Comparison of ENCODE assay signal across 14 cellular contexts in the genomic region with DNA sequence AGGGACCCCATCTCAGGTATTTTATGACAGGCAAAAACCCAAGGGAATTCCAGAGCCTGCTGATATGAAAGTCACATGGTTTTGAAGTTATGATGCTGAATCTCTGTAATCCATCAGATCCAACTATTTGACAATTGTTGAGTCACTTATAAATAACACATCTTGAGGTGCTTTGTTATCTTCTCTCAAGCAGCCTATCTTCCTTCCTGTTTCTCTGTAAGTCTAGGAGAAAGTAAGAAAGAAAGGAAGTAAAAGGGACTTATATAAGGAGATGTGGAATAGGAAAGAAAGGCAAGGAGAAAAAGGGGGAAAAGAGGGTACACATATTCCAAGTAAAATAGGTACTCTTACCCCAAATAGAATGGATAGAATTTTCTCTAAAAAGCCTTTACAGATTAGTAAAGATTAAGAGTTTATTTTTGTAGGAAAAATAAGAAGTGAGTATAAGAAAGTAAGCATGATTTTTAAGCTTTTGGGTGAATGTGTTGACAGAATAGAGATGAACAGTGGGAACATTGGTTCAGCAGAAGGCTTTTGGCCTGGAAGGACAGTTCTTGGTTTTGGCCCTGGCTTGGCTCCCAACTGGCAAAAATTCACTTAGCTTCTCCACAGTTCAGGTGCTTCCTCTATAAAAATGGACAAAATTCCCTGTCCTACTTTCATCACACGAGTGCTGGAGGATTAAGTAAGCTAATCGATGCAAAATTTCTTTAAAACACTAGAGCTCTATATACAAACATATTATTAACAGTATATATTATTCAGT. TPM values are rescaled to one million over a fixed set of nuclear protein-coding genes. Genes with fewer than 3 reads are reported as not detected.
DNase-seq lines count a peak whose midpoint lies in the region; ATAC-seq and TF ChIP-seq lines count a peak whose summit lies in the region.
"Had no signal": no experiment of that assay in that cellular context is flagged by ENCODE, and none has a peak within 500 bp of the region (broad histone marks: within the 10 kb centered on the region; RNA-seq: fewer than 3 reads in every experiment).

No MANE protein-coding gene starts in this region.

- no peak overlapping the region for H3K9ac ChIP-seq in muscle layer of colon (ENCODE audit: low read length)

- H3K27ac ChIP-seq in epithelial cell of prostate, result peak overlapping the region; percentile 49
- peak overlapping the region; percentile 39 for H3K27ac ChIP-seq in muscle layer of colon (ENCODE audit: low read depth, low read length)
- H3K27ac ChIP-seq: suprapubic skin had no signal

- CTCF ChIA-PET in Calu3 (lab: Charles Lee), result no interaction called here

- H3K4me1 Mint-ChIP-seq in Calu3 (ENCODE audit: low read depth, unreplicated experiment), result peaks cover 76% of the 10 kb centered on the region
- no peaks in the 10 kb centered on the region for H3K4me1 Mint-ChIP-seq in activated T-helper 17 cell treated with anti-CD3 and anti-CD28 coated beads, Interleukin-2, amount 50 U/mL, for 72 hours

- no peaks in the 10 kb centered on the region for H3K36me3 ChIP-seq in muscle layer of colon (ENCODE audit: insufficient read depth, low read length)
- H3K36me3 ChIP-seq: suprapubic skin had no signal

- H3K4me1 ChIP-seq in muscle layer of colon (ENCODE audit: insufficient read depth, low read length), result peaks cover 46% of the 10 kb centered on the region

- TF ChIP-seq CTCF in Calu3 (IDR thresholded peaks at IDR 0.05; ENCODE audit: unreplicated experiment), result no peak

- BruUV-seq in Calu3 (replicated peaks; lab: Mats Ljungman, UMichigan), result no TSS peak

- no peak overlapping the region for H3K4me3 Mint-ChIP-seq in Calu3 (ENCODE audit: low read depth, unreplicated experiment)
- no peak overlapping the region for H3K4me3 Mint-ChIP-seq in activated T-helper 17 cell treated with anti-CD3 and anti-CD28 coated beads, Interleukin-2, amount 50 U/mL, for 72 hours
- H3K4me3 Mint-ChIP-seq: activated B cell treated with CpG ODN at 0.5 μM for 24 hours, brain had no signal

- ATAC-seq in SK-N-SH treated with all-trans-retinoic acid at 6 μM for 48 hours, result peak; percentile 13; the same call in 2 of the 3 replicates
- ATAC-seq in activated T-helper 17 cell treated with anti-CD3 and anti-CD28 coated beads, Interleukin-2, amount 50 U/mL, for 72 hours (replicated peaks), result no peak
- ATAC-seq in HG03159 (IDR thresholded peaks at IDR 0.05; ENCODE audit: unreplicated experiment), result no peak
- ATAC-seq in HG03457 (IDR thresholded peaks at IDR 0.05; ENCODE audit: unreplicated experiment), result no peak

- H3K27me3 ChIP-seq in muscle layer of colon (ENCODE audit: control insufficient read depth in 1 of 2, insufficient read depth in 2 of 2, low read length in 2 of 2), result no peaks in the 10 kb centered on the region
- H3K27me3 ChIP-seq: suprapubic skin had no signal

- no peak for DNase-seq in Calu3
- DNase-seq in epithelial cell of prostate (ENCODE audit: low read depth, low spot score), result no peak
- no peak for DNase-seq in GOT3 (lab: John Stamatoyannopoulos, UW)
- DNase-seq: activated B cell treated with CpG ODN at 0.5 μM for 24 hours, GF-D8, islet precursor cell, NCI-H2029 treated with DMSO at 0.1 percent for 48 hours had no signal

- intact Hi-C loops in Calu3 (cut with micrococcal nuclease; ENCODE audit: unreplicated experiment), result loop anchor here (5.0 kb wide), 1 partner anchor 147 kb away; no protein-coding TSS in a partner anchor

- H3K9me3 ChIP-seq in muscle layer of colon (ENCODE audit: low read length), result no peaks in the 10 kb centered on the region
- H3K9me3 ChIP-seq: suprapubic skin had no signal

- H3K27me3 Mint-ChIP-seq in Calu3 (ENCODE audit: unreplicated experiment), result no peaks in the 10 kb centered on the region
- no peaks in the 10 kb centered on the region for H3K27me3 Mint-ChIP-seq in activated T-helper 17 cell treated with anti-CD3 and anti-CD28 coated beads, Interleukin-2, amount 50 U/mL, for 72 hours
- H3K27me3 Mint-ChIP-seq: activated B cell treated with CpG ODN at 0.5 μM for 24 hours had no signal

- peaks cover 3% of the 10 kb centered on the region for H3K9me3 Mint-ChIP-seq in Calu3 (ENCODE audit: low read depth, unreplicated experiment)
- H3K9me3 Mint-ChIP-seq in activated T-helper 17 cell treated with anti-CD3 and anti-CD28 coated beads, Interleukin-2, amount 50 U/mL, for 72 hours, result no peaks in the 10 kb centered on the region
- H3K9me3 Mint-ChIP-seq: activated B cell treated with CpG ODN at 0.5 μM for 24 hours, brain had no signal

- H3K36me3 Mint-ChIP-seq in Calu3 (ENCODE audit: insufficient read depth, unreplicated experiment), result peaks cover 5% of the 10 kb centered on the region
- peaks cover 13% of the 10 kb centered on the region for H3K36me3 Mint-ChIP-seq in activated T-helper 17 cell treated with anti-CD3 and anti-CD28 coated beads, Interleukin-2, amount 50 U/mL, for 72 hours (ENCODE audit: low read depth)

- H3K4me3 ChIP-seq in muscle layer of colon (ENCODE audit: low read depth in 1 of 2, low read length in 2 of 2), result no peak overlapping the region
- H3K4me3 ChIP-seq: suprapubic skin had no signal

- H3K27ac Mint-ChIP-seq in Calu3 (ENCODE audit: unreplicated experiment), result peak overlapping the region; percentile 31
- H3K27ac Mint-ChIP-seq in activated T-helper 17 cell treated with anti-CD3 and anti-CD28 coated beads, Interleukin-2, amount 50 U/mL, for 72 hours, result no peak overlapping the region
- H3K27ac Mint-ChIP-seq: activated B cell treated with CpG ODN at 0.5 μM for 24 hours had no signal

TF ChIP-seq in SK-N-SH treated with all-trans-retinoic acid at 6 μM for 48 hours, 23 proteins besides CTCF, POLR2A, EP300 and RAD21:
- TF ChIP-seq, protein P1, sequence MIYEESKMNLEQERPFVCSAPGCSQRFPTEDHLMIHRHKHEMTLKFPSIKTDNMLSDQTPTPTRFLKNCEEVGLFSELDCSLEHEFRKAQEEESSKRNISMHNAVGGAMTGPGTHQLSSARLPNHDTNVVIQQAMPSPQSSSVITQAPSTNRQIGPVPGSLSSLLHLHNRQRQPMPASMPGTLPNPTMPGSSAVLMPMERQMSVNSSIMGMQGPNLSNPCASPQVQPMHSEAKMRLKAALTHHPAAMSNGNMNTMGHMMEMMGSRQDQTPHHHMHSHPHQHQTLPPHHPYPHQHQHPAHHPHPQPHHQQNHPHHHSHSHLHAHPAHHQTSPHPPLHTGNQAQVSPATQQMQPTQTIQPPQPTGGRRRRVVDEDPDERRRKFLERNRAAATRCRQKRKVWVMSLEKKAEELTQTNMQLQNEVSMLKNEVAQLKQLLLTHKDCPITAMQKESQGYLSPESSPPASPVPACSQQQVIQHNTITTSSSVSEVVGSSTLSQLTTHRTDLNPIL (CRISPR knock-in tag; IDR thresholded peaks at IDR 0.05; ENCODE audit: low read depth), result peak; percentile 42; the same call in 1 of the 2 replicates
- TF ChIP-seq ISL1 (CRISPR knock-in tag; IDR thresholded peaks at IDR 0.05) (peak; percentile 61; the same call in 1 of the 2 replicates), ESRRG (CRISPR knock-in tag; IDR thresholded peaks at IDR 0.05) (no peak), PPARA (CRISPR knock-in tag; IDR thresholded peaks at IDR 0.05; ENCODE audit: borderline replicate concordance) (no peak), TOX (CRISPR knock-in tag; IDR thresholded peaks at IDR 0.05; ENCODE audit: borderline replicate concordance) (peak; percentile 40; the same call in 1 of the 2 replicates), POU6F1 (CRISPR knock-in tag; IDR thresholded peaks at IDR 0.05; ENCODE audit: borderline replicate concordance, low read depth) (no peak), CSDC2 (CRISPR knock-in tag; IDR thresholded peaks at IDR 0.05) (no peak)
- TF ChIP-seq, protein P2, sequence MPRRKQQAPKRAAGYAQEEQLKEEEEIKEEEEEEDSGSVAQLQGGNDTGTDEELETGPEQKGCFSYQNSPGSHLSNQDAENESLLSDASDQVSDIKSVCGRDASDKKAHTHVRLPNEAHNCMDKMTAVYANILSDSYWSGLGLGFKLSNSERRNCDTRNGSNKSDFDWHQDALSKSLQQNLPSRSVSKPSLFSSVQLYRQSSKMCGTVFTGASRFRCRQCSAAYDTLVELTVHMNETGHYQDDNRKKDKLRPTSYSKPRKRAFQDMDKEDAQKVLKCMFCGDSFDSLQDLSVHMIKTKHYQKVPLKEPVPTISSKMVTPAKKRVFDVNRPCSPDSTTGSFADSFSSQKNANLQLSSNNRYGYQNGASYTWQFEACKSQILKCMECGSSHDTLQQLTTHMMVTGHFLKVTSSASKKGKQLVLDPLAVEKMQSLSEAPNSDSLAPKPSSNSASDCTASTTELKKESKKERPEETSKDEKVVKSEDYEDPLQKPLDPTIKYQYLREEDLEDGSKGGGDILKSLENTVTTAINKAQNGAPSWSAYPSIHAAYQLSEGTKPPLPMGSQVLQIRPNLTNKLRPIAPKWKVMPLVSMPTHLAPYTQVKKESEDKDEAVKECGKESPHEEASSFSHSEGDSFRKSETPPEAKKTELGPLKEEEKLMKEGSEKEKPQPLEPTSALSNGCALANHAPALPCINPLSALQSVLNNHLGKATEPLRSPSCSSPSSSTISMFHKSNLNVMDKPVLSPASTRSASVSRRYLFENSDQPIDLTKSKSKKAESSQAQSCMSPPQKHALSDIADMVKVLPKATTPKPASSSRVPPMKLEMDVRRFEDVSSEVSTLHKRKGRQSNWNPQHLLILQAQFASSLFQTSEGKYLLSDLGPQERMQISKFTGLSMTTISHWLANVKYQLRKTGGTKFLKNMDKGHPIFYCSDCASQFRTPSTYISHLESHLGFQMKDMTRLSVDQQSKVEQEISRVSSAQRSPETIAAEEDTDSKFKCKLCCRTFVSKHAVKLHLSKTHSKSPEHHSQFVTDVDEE (CRISPR knock-in tag; IDR thresholded peaks at IDR 0.05), result no peak

RNA-seq across cellular contexts. Expression of gene ANK3, which starts 39.6 kb away (rescaled TPM):
- 29.8 and 32.9 TPM in 2 replicates for total RNA-seq in Calu3 (2022)
- total RNA-seq in activated T-helper 17 cell treated with anti-CD3 and anti-CD28 coated beads, Interleukin-2, amount 50 U/mL, for 72 hours, result 10 to 100 TPM; 56.2 to 78.2 TPM
